Comparison of ENCODE assay signal across 30 cellular contexts in genomic region chr3:37683321-37683720, GRCh38.
"Had no signal": no experiment of that assay in that cellular context is flagged by ENCODE, and none has a peak within 500 bp of the region (broad histone marks: within the 10 kb centered on the region; RNA-seq: fewer than 3 reads in every experiment).

No MANE protein-coding gene starts in this region.

- H3K27ac ChIP-seq: adrenal gland, ascending aorta, body of pancreas, brain microvascular endothelial cell, breast epithelium, cardiac muscle cell had no signal

- H3K27me3 ChIP-seq: adrenal gland, ascending aorta, body of pancreas, breast epithelium, cardiac muscle cell had no signal

- H3K4me3 ChIP-seq: adrenal gland, ascending aorta, body of pancreas, breast epithelium, cardiac muscle cell had no signal

- H3K36me3 ChIP-seq: brain microvascular endothelial cell, breast epithelium, cardiac muscle cell had no signal

- H3K9me3 ChIP-seq: adrenal gland, ascending aorta, body of pancreas, breast epithelium had no signal

- H3K4me1 ChIP-seq: breast epithelium had no signal

- DNase-seq: activated effector memory CD4-positive, alpha-beta T cell treated with anti-CD3 and anti-CD28 coated beads, Interleukin-2, amount 50 U/mL, for 16 hours; activated effector memory CD4-positive, alpha-beta T cell treated with Interleukin-2 at 50 U/mL for 16 hours; activated gamma-delta T cell; activated gamma-delta T cell treated with Interleukin-2 at 50 U/mL for 16 hours; activated naive CD4-positive, alpha-beta T cell; activated naive CD4-positive, alpha-beta T cell treated with anti-CD3 and anti-CD28 coated beads for 36 hours; activated naive CD4-positive, alpha-beta T cell treated with anti-CD3 and anti-CD28 coated beads, Interleukin-2, amount 10 ng/mL, durations not matched to agents 7 days and 5 days; activated naive CD4-positive, alpha-beta T cell treated with anti-CD3 and anti-CD28 coated beads, Interleukin-2, amount 50 U/mL, for 16 hours; activated naive CD4-positive, alpha-beta T cell treated with Interleukin-2 at 50 U/mL for 16 hours; activated naive CD8-positive, alpha-beta T cell treated with anti-CD3 and anti-CD28 coated beads for 36 hours; activated naive CD8-positive, alpha-beta T cell treated with anti-CD3 and anti-CD28 coated beads, Interleukin-2, amount 10 ng/mL, durations not matched to agents 7 days and 5 days; activated naive CD8-positive, alpha-beta T cell treated with anti-CD3 and anti-CD28 coated beads, Interleukin-2, amount 50 U/mL, for 24 hours; activated T-cell treated with anti-CD3 and anti-CD28 coated beads, Interleukin-2, amount 50 U/mL, for 1 hour; activated T-cell treated with anti-CD3 and anti-CD28 coated beads, Interleukin-2, amount 50 U/mL, for 24 hours; activated T-cell treated with anti-CD3 and anti-CD28 coated beads, Interleukin-2, amount 50 U/mL, for 4 hours; activated T-cell treated with anti-CD3 and anti-CD28 coated beads, Interleukin-2, amount 50 U/mL, for 48 hours; activated T-cell treated with anti-CD3 and anti-CD28 coated beads, Interleukin-2, amount 50 U/mL, for 72 hours; adrenal gland; amniotic stem cell; amygdala; anterior cingulate cortex; aorta; body of pancreas; brain microvascular endothelial cell; caudate nucleus; central memory CD4-positive, alpha-beta T cell; cerebellar nuclear complex had no signal
